Comparison of ENCODE assay signal across 8 cellular contexts in genomic region chr2:73828818-73829570, GRCh38. TPM values are rescaled to one million over a fixed set of nuclear protein-coding genes. Genes with fewer than 3 reads are reported as not detected.
DNase-seq lines count a peak whose midpoint lies in the region; ATAC-seq and TF ChIP-seq lines count a peak whose summit lies in the region.

Gene STAMBP, plus strand, starts transcription at chr2:73828961. Its CDS starts 1,896 bp downstream, at chr2:73830857.

- POLR2A ChIA-PET in BJ (lab: Charles Lee) = interaction anchor here (0.7 kb wide), 1 partner anchor 291 kb away, joined by 5 read pairs; no protein-coding TSS in a partner anchor

- DNase-seq in BJ (ENCODE audit: low read depth) (peak; percentile 73), NCI-H526 treated with DMSO at 0.1 percent for 48 hours (lab: John Stamatoyannopoulos, UW) (peak; percentile 93), colonic mucosa (peak; percentile 99), kidney tubule cell (ENCODE audit: low spot score) (peak; percentile 96)
- DNase-seq in activated CD4-positive, alpha-beta T cell treated with anti-CD3 and anti-CD28 coated beads, Interleukin-2, amount 10 ng/mL, durations not matched to agents 24 days and 14 days = peak; percentile 98
- DNase-seq in stimulated activated CD4-positive, alpha-beta T cell treated with anti-CD3 and anti-CD28 coated beads, Interleukin-1b, Interleukin-23, amount 100 ng/mL, for 24 hours (ENCODE audit: low read depth in 4 of 4, low spot score in 1 of 4) = peak; percentile 75 to 87 (median 81)

- peak within 1 kb of the TSS; percentile 96 for H3K27ac Mint-ChIP-seq in activated CD4-positive, alpha-beta T cell treated with anti-CD3 and anti-CD28 coated beads, Interleukin-2, amount 10 ng/mL, durations not matched to agents 24 days and 14 days

- intact Hi-C loops in activated CD4-positive, alpha-beta T cell treated with anti-CD3 and anti-CD28 coated beads, Interleukin-2, amount 10 ng/mL, durations not matched to agents 24 days and 14 days (cut with micrococcal nuclease) = loop anchor here (2.0 kb wide), 2 partner anchors 158 to 174 kb away; no protein-coding TSS in a partner anchor
- intact Hi-C loops in colonic mucosa (cut with DNase I) = loop anchor here (10.0 kb wide), 6 partner anchors 96 to 506 kb away; partner anchors contain the start of genes BOLA3, DGUOK and TET3

- peaks cover 6% of the 10 kb centered on the region for H3K4me1 ChIP-seq in colonic mucosa

- H3K4me1 Mint-ChIP-seq in activated CD4-positive, alpha-beta T cell treated with anti-CD3 and anti-CD28 coated beads, Interleukin-2, amount 10 ng/mL, durations not matched to agents 24 days and 14 days = peaks cover 44% of the 10 kb centered on the region

- H3K4me3 ChIP-seq in BJ (ENCODE audit: low read depth, low read length) = peak within 1 kb of the TSS; percentile 81
- peak within 1 kb of the TSS; percentile 71 for H3K4me3 ChIP-seq in colonic mucosa

- peak within 1 kb of the TSS; percentile 95 to 96 for H3K9ac ChIP-seq in colonic mucosa (ENCODE audit: low read depth in 2 of 2, low read length in 2 of 2)

- no peak for TF ChIP-seq CTCF in BJ (IDR thresholded peaks at IDR 0.05; ENCODE audit: insufficient read depth, low read depth, low read length)
- TF ChIP-seq CTCF in colonic mucosa (IDR thresholded peaks at IDR 0.05) = no peak

- no peaks in the 10 kb centered on the region; the same call in 1 of the 2 replicates for H3K27me3 ChIP-seq in BJ (ENCODE audit: control insufficient read depth, insufficient read depth, low read length)
- H3K27me3 ChIP-seq in colonic mucosa = no peaks in the 10 kb centered on the region

- peak within 1 kb of the TSS; percentile 88 for H3K27ac ChIP-seq in colonic mucosa

- H3K9me3 Mint-ChIP-seq in activated CD4-positive, alpha-beta T cell treated with anti-CD3 and anti-CD28 coated beads, Interleukin-2, amount 10 ng/mL, durations not matched to agents 24 days and 14 days = peaks cover 8% of the 10 kb centered on the region

- peaks cover 30% of the 10 kb centered on the region for H3K36me3 Mint-ChIP-seq in activated CD4-positive, alpha-beta T cell treated with anti-CD3 and anti-CD28 coated beads, Interleukin-2, amount 10 ng/mL, durations not matched to agents 24 days and 14 days (ENCODE audit: low read depth)

- ATAC-seq in GM19324 (IDR thresholded peaks at IDR 0.05; ENCODE audit: low FRiP score, unreplicated experiment) = peak; percentile 87
- peak; percentile 63 for ATAC-seq in HG03469 (IDR thresholded peaks at IDR 0.05; ENCODE audit: unreplicated experiment)

- H3K27me3 Mint-ChIP-seq in activated CD4-positive, alpha-beta T cell treated with anti-CD3 and anti-CD28 coated beads, Interleukin-2, amount 10 ng/mL, durations not matched to agents 24 days and 14 days = peaks cover 2% of the 10 kb centered on the region

- CTCF ChIA-PET in BJ (lab: Yijun Ruan, JAX) = interaction anchor here (0.6 to 9.0 kb wide), 9 partner anchors 13 to 563 kb away, joined by 3 to 75 read pairs (median 3); partner anchors contain the start of gene BOLA3

- no peaks in the 10 kb centered on the region for H3K9me3 ChIP-seq in colonic mucosa

- H3K36me3 ChIP-seq in BJ (ENCODE audit: control insufficient read depth, insufficient read depth, low read length) = 0 out of 2 replicates have a peak, but pooled peaks cover 1% of the 10 kb centered on the region
- no peaks in the 10 kb centered on the region for H3K36me3 ChIP-seq in colonic mucosa

- H3K4me3 Mint-ChIP-seq in activated CD4-positive, alpha-beta T cell treated with anti-CD3 and anti-CD28 coated beads, Interleukin-2, amount 10 ng/mL, durations not matched to agents 24 days and 14 days = peak within 1 kb of the TSS; percentile 97

RNA-seq across cellular contexts. Expression of gene STAMBP, which starts in this region (rescaled TPM):
- 47.9 and 48.4 TPM in 2 replicates for polyA plus RNA-seq in BJ (2011; rRNA removed)
- polyA minus RNA-seq in BJ (2011; rRNA and poly(A)+ RNA removed) = 18.7 and 30.9 TPM in 2 replicates
- 58.4 and 59.9 TPM in 2 replicates for total RNA-seq in activated CD4-positive, alpha-beta T cell treated with anti-CD3 and anti-CD28 coated beads, Interleukin-2, amount 10 ng/mL, durations not matched to agents 24 days and 14 days
- 10 to 100 TPM; 49.5 to 54.7 TPM for total RNA-seq in colonic mucosa

Comparison
In these comparisons a context has a peak if more than half of its experiments do, and no peak if none do; other contexts are left out.
1. Peak in every context shown above with its lines: DNase-seq, ATAC-seq, H3K4me3 ChIP-seq and H3K27ac ChIP-seq.